27 cellular contexts compared by ENCODE assay signal in the genomic region with DNA sequence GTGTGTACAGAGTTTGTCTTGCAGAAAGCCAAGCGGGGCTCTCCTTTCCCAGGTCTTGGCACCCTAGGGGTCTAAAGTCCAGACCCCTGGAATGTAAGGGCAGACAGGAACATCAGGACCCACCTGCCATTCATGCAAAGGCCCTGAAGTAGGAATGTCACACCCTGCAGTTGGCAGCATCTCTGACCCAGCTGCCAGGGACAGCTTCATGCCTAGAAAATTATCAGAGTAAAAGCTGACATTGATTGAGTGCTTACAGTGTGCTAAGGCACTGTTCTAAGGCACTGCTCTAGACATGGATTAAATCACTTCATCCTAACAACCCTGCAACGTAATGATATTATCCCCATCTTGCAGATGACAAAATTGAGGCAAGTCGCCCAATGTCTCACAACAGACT. TPM values are rescaled to one million over a fixed set of nuclear protein-coding genes. Genes with fewer than 3 reads are reported as not detected.
DNase-seq lines count a peak whose midpoint lies in the region; ATAC-seq and TF ChIP-seq lines count a peak whose summit lies in the region.
"Had no signal": no experiment of that assay in that cellular context is flagged by ENCODE, and none has a peak within 500 bp of the region (broad histone marks: within the 10 kb centered on the region; RNA-seq: fewer than 3 reads in every experiment).

No MANE protein-coding gene starts in this region.

- peaks cover 2% of the 10 kb centered on the region for H3K27me3 Mint-ChIP-seq in brain

- peak overlapping the region; percentile 98 for H3K27ac ChIP-seq in HEK293 (ENCODE audit: extremely low read depth, low read depth, low read length)
- peak overlapping the region; percentile 50 for H3K27ac ChIP-seq in right cardiac atrium (ENCODE audit: low read length)
- H3K27ac ChIP-seq: BLaER1 treated with 17β-estradiol and CSF1 and Interleukin-3, amounts not matched to agents 10 nM and 100 nM had no signal

- H3K4me1 ChIP-seq in HEK293 (ENCODE audit: control insufficient read depth, insufficient read depth, low read length) (peaks cover 26% of the 10 kb centered on the region), right cardiac atrium (ENCODE audit: control insufficient read depth, insufficient read depth, low read length) (peaks cover 5% of the 10 kb centered on the region)
- H3K4me1 ChIP-seq: BLaER1 treated with 17β-estradiol and CSF1 and Interleukin-3, amounts not matched to agents 10 nM and 100 nM had no signal

- no peaks in the 10 kb centered on the region for H3K36me3 Mint-ChIP-seq in brain
- H3K36me3 Mint-ChIP-seq: activated CD8-positive, alpha-beta memory T cell treated with anti-CD3 and anti-CD28 coated beads, Interleukin-2, amount 10 ng/mL, durations not matched to agents 7 days and 5 days; WTC11 had no signal

- intact Hi-C loops in right cardiac atrium (cut with DNase I) (no loop called here), sciatic nerve (cut with DNase I) (loop anchor here (10.0 kb wide), 1 partner anchor 1636 kb away; no protein-coding TSS in a partner anchor)

- no peak overlapping the region for H3K4me3 ChIP-seq in HEK293 (ENCODE audit: low read depth, low read length)
- no peak overlapping the region for H3K4me3 ChIP-seq in right cardiac atrium (ENCODE audit: low read length)
- H3K4me3 ChIP-seq: ascending aorta; BLaER1 treated with 17β-estradiol and CSF1 and Interleukin-3, amounts not matched to agents 10 nM and 100 nM; testis had no signal

- H3K4me1 Mint-ChIP-seq in brain: peaks cover 31% of the 10 kb centered on the region
- H3K4me1 Mint-ChIP-seq: activated CD8-positive, alpha-beta memory T cell treated with anti-CD3 and anti-CD28 coated beads, Interleukin-2, amount 10 ng/mL, durations not matched to agents 7 days and 5 days had no signal

- DNase-seq in right cardiac atrium: peak in 2 of 3 donors; percentile 57 to 75
- no peak for DNase-seq in sciatic nerve (ENCODE audit: low spot score)
- DNase-seq in NOMO-1 treated with dmso at 0.1 percent for 144 hours (lab: John Stamatoyannopoulos, UW; ENCODE audit: unreplicated experiment): no peak
- no peak for DNase-seq in activated effector memory CD4-positive, alpha-beta T cell treated with Interleukin-2 at 50 U/mL for 16 hours
- no peak for DNase-seq in NCI-H1092 treated with DMSO at 0.1 percent for 48 hours (lab: John Stamatoyannopoulos, UW)
- DNase-seq: activated CD4-positive, alpha-beta T cell treated with anti-CD3 and anti-CD28 coated beads, Interleukin-2, amount 50 U/mL, for 1 hour; activated CD8-positive, alpha-beta memory T cell treated with anti-CD3 and anti-CD28 coated beads, Interleukin-2, amount 10 ng/mL, durations not matched to agents 7 days and 5 days; activated naive CD4-positive, alpha-beta T cell treated with anti-CD3 and anti-CD28 coated beads, Interleukin-2, amount 50 U/mL, for 16 hours; COR-L47; DMS79 treated with DMSO at 0.1 percent for 48 hours; hippocampal formation; NCI-H1105 treated with DMSO at 0.1 percent for 48 hours; OCI-M1; stimulated activated CD4-positive, alpha-beta T cell treated with anti-CD3 and anti-CD28 coated beads, Interleukin-4, amount 100 ng/mL, for 4 hours; stimulated activated naive CD4-positive, alpha-beta T cell treated with Interleukin-2 at 50 U/mL for 16 hours; T-helper 9 cell had no signal

- H3K36me3 ChIP-seq in HEK293 (ENCODE audit: control insufficient read depth in 2 of 2, insufficient read depth in 1 of 2, low read length in 2 of 2): no peaks in the 10 kb centered on the region
- H3K36me3 ChIP-seq: ascending aorta; BLaER1 treated with 17β-estradiol and CSF1 and Interleukin-3, amounts not matched to agents 10 nM and 100 nM had no signal

- no peaks in the 10 kb centered on the region for H3K9me3 ChIP-seq in HEK293 (ENCODE audit: control insufficient read depth, insufficient read depth, low read depth, low read length)
- no peaks in the 10 kb centered on the region for H3K9me3 ChIP-seq in right cardiac atrium (ENCODE audit: control insufficient read depth, low read length)
- H3K9me3 ChIP-seq: ascending aorta; BLaER1 treated with 17β-estradiol and CSF1 and Interleukin-3, amounts not matched to agents 10 nM and 100 nM; testis had no signal

- CTCF ChIA-PET in HEK293 (lab: Yijun Ruan, JAX): interaction anchor here (0.5 to 2.0 kb wide), 3 partner anchors 9 to 45 kb away, joined by 3 to 8 read pairs (median 6); no protein-coding TSS in a partner anchor

- POLR2A ChIA-PET in HEK293 (lab: Yijun Ruan, JAX): interaction anchor here (1.2 kb wide), 1 partner anchor 28 kb away, joined by 6 read pairs; no protein-coding TSS in a partner anchor

- TF ChIP-seq CTCF in HEK293 (tag by site-specific recombination; IDR thresholded peaks at IDR 0.05) (no peak), brain (conservative IDR thresholded peaks at IDR 0.05) (no peak)

- H3K4me3 Mint-ChIP-seq in brain: peak overlapping the region in 2 of 5 experiments; percentile 13 to 28
- H3K4me3 Mint-ChIP-seq: activated CD8-positive, alpha-beta memory T cell treated with anti-CD3 and anti-CD28 coated beads, Interleukin-2, amount 10 ng/mL, durations not matched to agents 7 days and 5 days had no signal

- ATAC-seq in right cardiac atrium (peak; percentile 73 to 83), sciatic nerve (peak; percentile 29), GM21737 (IDR thresholded peaks at IDR 0.05; ENCODE audit: unreplicated experiment) (no peak)
- ATAC-seq: activated CD8-positive, alpha-beta memory T cell treated with anti-CD3 and anti-CD28 coated beads, Interleukin-2, amount 10 ng/mL, durations not matched to agents 7 days and 5 days had no signal

- no peaks in the 10 kb centered on the region for H3K27me3 ChIP-seq in right cardiac atrium (ENCODE audit: control insufficient read depth, insufficient read depth)
- H3K27me3 ChIP-seq: ascending aorta; BLaER1 treated with 17β-estradiol and CSF1 and Interleukin-3, amounts not matched to agents 10 nM and 100 nM; testis had no signal

- H3K27ac Mint-ChIP-seq in brain: peak overlapping the region in 3 of 5 experiments; percentile 86 to 98 (median 91)
- H3K27ac Mint-ChIP-seq: activated CD8-positive, alpha-beta memory T cell treated with anti-CD3 and anti-CD28 coated beads, Interleukin-2, amount 10 ng/mL, durations not matched to agents 7 days and 5 days had no signal

- 51% methylated on average over 3 of the region's 3 CpGs for WGBS in right cardiac atrium

- H3K9me3 Mint-ChIP-seq in brain: peaks cover 0 to 3% (median 0%) of the 10 kb centered on the region in 5 experiments
- H3K9me3 Mint-ChIP-seq: WTC11 had no signal

TF ChIP-seq in HEK293, 187 proteins besides CTCF, POLR2A, EP300 and RAD21:
- TF ChIP-seq YY2 (tag by site-specific recombination; IDR thresholded peaks at IDR 0.05) (no peak), ZNF354C (tag by site-specific recombination; IDR thresholded peaks at IDR 0.05; ENCODE audit: borderline replicate concordance, low read depth) (no peak), RBAK (tag by site-specific recombination; IDR thresholded peaks at IDR 0.05) (no peak), ZNF837 (tag by site-specific recombination; IDR thresholded peaks at IDR 0.05) (no peak), ZNF785 (tag by site-specific recombination; IDR thresholded peaks at IDR 0.05) (no peak), ZNF416 (tag by site-specific recombination; IDR thresholded peaks at IDR 0.05) (no peak), ZNF624 (tag by site-specific recombination; IDR thresholded peaks at IDR 0.05) (no peak), ZNF610 (tag by site-specific recombination; IDR thresholded peaks at IDR 0.05; ENCODE audit: borderline replicate concordance) (no peak), ZBTB44 (tag by site-specific recombination; IDR thresholded peaks at IDR 0.05) (no peak), ZEB2 (tag by site-specific recombination; IDR thresholded peaks at IDR 0.05) (no peak)

RNA-seq across cellular contexts. Expression of gene SLC14A2, which starts 24.7 kb away (rescaled TPM):
- polyA plus RNA-seq in brain (ENCODE audit: insufficient read depth, low read depth, low replicate concordance) (0.49 TPM), right cardiac atrium (0.07 TPM)
- total RNA-seq in right cardiac atrium (under 1 TPM; 0.14 to 0.21 (median 0.18) TPM), sciatic nerve (0.40 TPM)
- total RNA-seq: ascending aorta, cerebellum, fibroblast of villous mesenchyme, lung microvascular endothelial cell had no signal
- polyA plus RNA-seq: AG04450 had no signal

Comparison
In these comparisons a context has a peak if more than half of its experiments do, and no peak if none do; other contexts are left out.
1. DNase-seq: peak in right cardiac atrium (2 of 3); none in sciatic nerve (single experiment), NOMO-1 treated with dmso at 0.1 percent for 144 hours (single experiment), activated effector memory CD4-positive, alpha-beta T cell treated with Interleukin-2 at 50 U/mL for 16 hours (single experiment) and NCI-H1092 treated with DMSO at 0.1 percent for 48 hours (single experiment).